ENCODE assay signal across 8 cellular contexts in the genomic region with DNA sequence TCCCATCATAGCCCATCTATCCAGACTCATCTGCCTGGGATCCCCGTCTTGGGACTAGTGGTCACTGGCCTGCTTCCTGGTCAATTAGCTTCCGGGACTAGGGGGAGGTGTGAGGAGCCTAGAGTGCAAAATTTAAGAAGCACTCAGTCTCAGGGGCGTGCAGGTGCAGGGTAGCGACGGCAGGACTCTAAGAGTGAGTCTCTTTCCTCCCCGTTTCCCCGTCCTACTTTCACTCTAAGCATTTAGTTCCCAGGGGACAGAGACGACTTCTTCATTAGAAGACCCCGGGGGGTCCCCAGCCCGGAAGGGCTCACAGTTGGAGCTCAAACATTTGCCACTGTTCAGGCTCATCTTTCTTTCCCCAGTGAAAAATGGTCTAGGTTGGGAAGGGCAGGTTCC. TPM values are rescaled to one million over a fixed set of nuclear protein-coding genes. Genes with fewer than 3 reads are reported as not detected.
DNase-seq lines count a peak whose midpoint lies in the region; ATAC-seq and TF ChIP-seq lines count a peak whose summit lies in the region.

No MANE protein-coding gene starts in this region.

- no peaks in the 10 kb centered on the region for H3K36me3 ChIP-seq in CD8-positive, alpha-beta memory T cell (ENCODE audit: insufficient read depth, low read length)

- H3K36me3 Mint-ChIP-seq in CD8-positive, alpha-beta memory T cell = peaks cover 0 to 24% (median 5%) of the 10 kb centered on the region in 3 donors
- peaks cover 0 to 18% (median 4%) of the 10 kb centered on the region in 3 donors for H3K36me3 Mint-ChIP-seq in naive thymus-derived CD8-positive, alpha-beta T cell

- CTCF ChIA-PET in CD8-positive, alpha-beta memory T cell (lab: Charles Lee) = interaction anchor here (1.0 to 1.3 kb wide), 3 partner anchors 108 to 677 kb away, joined by 3 to 4 read pairs (median 4); no protein-coding TSS in a partner anchor

- no peak for TF ChIP-seq CTCF in cardiac fibroblast (IDR thresholded peaks at IDR 0.05; ENCODE audit: low read depth, low read length)

- H3K27me3 ChIP-seq in CD8-positive, alpha-beta memory T cell (ENCODE audit: insufficient read depth, low read length, poor library complexity, severe bottlenecking) = peaks cover 7% of the 10 kb centered on the region

- no peaks in the 10 kb centered on the region for H3K9me3 ChIP-seq in CD8-positive, alpha-beta memory T cell (ENCODE audit: low read length)

- DNase-seq in CD8-positive, alpha-beta memory T cell = no peak
- DNase-seq in cardiac fibroblast (ENCODE audit: low read depth in 2 of 2) (no peak), cerebellum (ENCODE audit: low spot score) (no peak), NCI-H1694 treated with DMSO at 0.1 percent for 48 hours (lab: John Stamatoyannopoulos, UW) (no peak)
- no peak for DNase-seq in naive thymus-derived CD8-positive, alpha-beta T cell
- DNase-seq in stimulated activated CD8-positive, alpha-beta memory T cell treated with anti-CD3 and anti-CD28 coated beads, Interleukin-4, amount 100 ng/mL, for 48 hours = no peak

- ATAC-seq in HG03460 (IDR thresholded peaks at IDR 0.05; ENCODE audit: unreplicated experiment) = peak; percentile 5
- ATAC-seq in naive thymus-derived CD8-positive, alpha-beta T cell = no peak
- ATAC-seq in GM18873 (IDR thresholded peaks at IDR 0.05; ENCODE audit: low FRiP score, unreplicated experiment) = no peak

- peak overlapping the region; percentile 53 for H3K27ac ChIP-seq in CD8-positive, alpha-beta memory T cell (ENCODE audit: low read depth, low read length)

- POLR2A ChIA-PET in CD8-positive, alpha-beta memory T cell (lab: Charles Lee) = interaction anchor here (0.6 to 1.8 kb wide), 4 partner anchors 49 to 677 kb away, joined by 3 to 7 read pairs (median 4); partner anchors contain the start of genes MRM1, MYO19, PIGW and TAF15
- POLR2A ChIA-PET in naive thymus-derived CD8-positive, alpha-beta T cell (lab: Charles Lee) = interaction anchor here (0.8 to 3.1 kb wide), 5 partner anchors 49 to 542 kb away, joined by 3 to 18 read pairs (median 12); partner anchors contain the start of genes AATF, LYZL6, MRM1 and MYO19

- peak overlapping the region; percentile 93 to 100 (median 99) for H3K4me3 Mint-ChIP-seq in CD8-positive, alpha-beta memory T cell
- peak overlapping the region; percentile 94 to 100 (median 99) for H3K4me3 Mint-ChIP-seq in naive thymus-derived CD8-positive, alpha-beta T cell

- no peaks in the 10 kb centered on the region for H3K9me3 Mint-ChIP-seq in CD8-positive, alpha-beta memory T cell
- no peaks in the 10 kb centered on the region for H3K9me3 Mint-ChIP-seq in naive thymus-derived CD8-positive, alpha-beta T cell

- H3K4me1 Mint-ChIP-seq in CD8-positive, alpha-beta memory T cell = peaks cover 43 to 59% (median 49%) of the 10 kb centered on the region in 3 donors
- peaks cover 27 to 62% (median 54%) of the 10 kb centered on the region in 4 donors for H3K4me1 Mint-ChIP-seq in naive thymus-derived CD8-positive, alpha-beta T cell

- H3K27me3 Mint-ChIP-seq in CD8-positive, alpha-beta memory T cell = peaks cover 10 to 15% of the 10 kb centered on the region in 2 donors
- peaks cover 3 to 16% (median 12%) of the 10 kb centered on the region in 5 donors for H3K27me3 Mint-ChIP-seq in naive thymus-derived CD8-positive, alpha-beta T cell

- peak overlapping the region; percentile 19 to 100 (median 99) for H3K27ac Mint-ChIP-seq in CD8-positive, alpha-beta memory T cell
- H3K27ac Mint-ChIP-seq in naive thymus-derived CD8-positive, alpha-beta T cell = peak overlapping the region; percentile 96 to 100 (median 99)

- peak overlapping the region; percentile 93 for H3K4me3 ChIP-seq in CD8-positive, alpha-beta memory T cell (ENCODE audit: low read length)
- peak overlapping the region; percentile 95 to 97 for H3K4me3 ChIP-seq in cardiac fibroblast (replicated peaks in 1 of 2; ENCODE audit: low read depth in 2 of 2, low read length in 2 of 2)

- peaks cover 35% of the 10 kb centered on the region for H3K4me1 ChIP-seq in CD8-positive, alpha-beta memory T cell (ENCODE audit: insufficient read depth, low read length)

RNA-seq across cellular contexts. Expression of gene ZNHIT3, which starts 0.7 kb away (rescaled TPM):
- total RNA-seq in CD8-positive, alpha-beta memory T cell = 10 to 100 TPM; 57.6 to 60.8 TPM
- polyA plus RNA-seq in CD8-positive, alpha-beta memory T cell = 89.4 TPM
- 10 to 100 TPM; 70.0 to 71.6 TPM for total RNA-seq in naive thymus-derived CD8-positive, alpha-beta T cell
- 10 to 100 TPM; 89.1 to 98.8 (median 91.2) TPM for polyA plus RNA-seq in naive thymus-derived CD8-positive, alpha-beta T cell
- total RNA-seq in cerebellum = 33.4 TPM

RNA-seq across cellular contexts. Expression of gene MYO19, which starts 48.9 kb away (rescaled TPM):
- 100 to 1,000 TPM; 133 to 138 TPM for total RNA-seq in CD8-positive, alpha-beta memory T cell
- 5.0 TPM for polyA plus RNA-seq in CD8-positive, alpha-beta memory T cell
- 10 to 100 TPM; 73.1 to 74.2 TPM for total RNA-seq in naive thymus-derived CD8-positive, alpha-beta T cell
- polyA plus RNA-seq in naive thymus-derived CD8-positive, alpha-beta T cell = 1 to 10 TPM; 2.3 to 4.6 (median 4.6) TPM
- 50.4 TPM for total RNA-seq in cerebellum

RNA-seq across cellular contexts. Expression of gene PIGW, which starts 49.0 kb away (rescaled TPM):
- 10 to 100 TPM; 42.2 to 43.0 TPM for total RNA-seq in CD8-positive, alpha-beta memory T cell
- 11.4 TPM for polyA plus RNA-seq in CD8-positive, alpha-beta memory T cell
- total RNA-seq in naive thymus-derived CD8-positive, alpha-beta T cell = 10 to 100 TPM in 1 of 2 experiments, 1 to 10 TPM in 1; 9.5 to 11.4 TPM
- polyA plus RNA-seq in naive thymus-derived CD8-positive, alpha-beta T cell = 10 to 100 TPM; 10.2 to 14.9 (median 11.2) TPM
- total RNA-seq in cerebellum = 5.6 TPM

RNA-seq across cellular contexts. Expression of gene GGNBP2, which starts 58.9 kb away (rescaled TPM):
- total RNA-seq in CD8-positive, alpha-beta memory T cell = 10 to 100 TPM; 65.1 to 67.0 TPM
- polyA plus RNA-seq in CD8-positive, alpha-beta memory T cell = 63.3 TPM
- total RNA-seq in naive thymus-derived CD8-positive, alpha-beta T cell = 100 to 1,000 TPM; 160 to 164 TPM
- polyA plus RNA-seq in naive thymus-derived CD8-positive, alpha-beta T cell = 100 to 1,000 TPM in 1 of 3 donors, 10 to 100 TPM in 2; 69.1 to 104 (median 76.2) TPM
- 57.3 TPM for total RNA-seq in cerebellum
